Comparison of ENCODE assay signal across 33 cellular contexts in the genomic region with DNA sequence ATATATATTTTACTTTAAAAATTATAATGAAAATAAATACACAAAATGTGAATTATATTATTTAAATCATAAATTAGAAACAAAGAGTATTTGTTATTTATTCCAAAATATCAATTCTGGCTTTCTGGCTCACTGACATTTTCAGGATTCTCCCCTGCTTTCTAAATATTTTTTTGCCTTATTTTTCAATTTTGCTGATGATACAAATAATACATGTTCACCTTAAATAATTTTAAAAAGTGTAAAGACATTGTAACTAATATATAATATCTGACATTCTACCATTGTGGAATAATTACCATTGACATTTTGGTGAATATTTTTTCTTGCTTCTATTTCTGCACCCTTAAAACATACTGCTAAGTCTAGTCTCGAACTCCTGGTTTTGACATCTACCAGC.
"Had no signal": no experiment of that assay in that cellular context is flagged by ENCODE, and none has a peak within 500 bp of the region (broad histone marks: within the 10 kb centered on the region; RNA-seq: fewer than 3 reads in every experiment).

No MANE protein-coding gene starts in this region.

- H3K36me3 ChIP-seq: brain microvascular endothelial cell, esophagus muscularis mucosa, gastrocnemius medialis, heart left ventricle, WERI-Rb-1 had no signal

- H3K27me3 ChIP-seq: brain microvascular endothelial cell, esophagus muscularis mucosa, foreskin keratinocyte, gastrocnemius medialis, heart left ventricle had no signal

- DNase-seq: activated B cell treated with CpG ODN at 0.5 μM for 24 hours; activated CD4-positive, alpha-beta memory T cell treated with anti-CD3 and anti-CD28 coated beads for 36 hours; activated CD4-positive, alpha-beta T cell treated with anti-CD3 and anti-CD28 coated beads for 48 hours; activated CD4-positive, alpha-beta T cell treated with anti-CD3 and anti-CD28 coated beads, Interleukin-2, amount 50 U/mL, for 1 hour; activated CD8-positive, alpha-beta memory T cell treated with anti-CD3 and anti-CD28 coated beads, Interleukin-2, amount 10 ng/mL, durations not matched to agents 7 days and 5 days; activated CD8-positive, alpha-beta memory T cell treated with anti-CD3 and anti-CD28 coated beads, Interleukin-2, amount 50 U/mL, for 4 hours; activated CD8-positive, alpha-beta T cell treated with anti-CD3 and anti-CD28 coated beads, Interleukin-2, amount 10 ng/mL, durations not matched to agents 7 days and 5 days; activated gamma-delta T cell; activated naive CD4-positive, alpha-beta T cell; activated naive CD4-positive, alpha-beta T cell treated with anti-CD3 and anti-CD28 coated beads, Interleukin-2, amount 10 ng/mL, durations not matched to agents 7 days and 5 days; activated naive CD8-positive, alpha-beta T cell treated with anti-CD3 and anti-CD28 coated beads, Interleukin-2, amount 10 ng/mL, durations not matched to agents 7 days and 5 days; activated T-cell treated with anti-CD3 and anti-CD28 coated beads, Interleukin-2, amount 50 U/mL, for 24 hours; activated T-cell treated with anti-CD3 and anti-CD28 coated beads, Interleukin-2, amount 50 U/mL, for 72 hours; anterior cingulate cortex; brain microvascular endothelial cell; dorsolateral prefrontal cortex; effector memory CD4-positive, alpha-beta T cell; endodermal cell; erythroblast; foreskin keratinocyte; gastrocnemius medialis; glutamatergic neuron; heart left ventricle; T-helper 1 cell; T-helper 17 cell; T1000; WERI-Rb-1 had no signal

- H3K27ac ChIP-seq: brain microvascular endothelial cell, coronary artery, dorsolateral prefrontal cortex, esophagus muscularis mucosa, foreskin keratinocyte, gastrocnemius medialis, heart left ventricle, WERI-Rb-1 had no signal

- H3K4me3 ChIP-seq: coronary artery, dorsolateral prefrontal cortex, esophagus muscularis mucosa, gastrocnemius medialis, heart left ventricle had no signal

- ATAC-seq: activated CD4-positive, CD25-positive, alpha-beta regulatory T cell treated with anti-CD3 and anti-CD28 coated beads, Interleukin-2, amount 50 U/mL, for 24 hours; activated CD8-positive, alpha-beta memory T cell treated with anti-CD3 and anti-CD28 coated beads, Interleukin-2, amount 10 ng/mL, durations not matched to agents 7 days and 5 days; activated CD8-positive, alpha-beta T cell treated with anti-CD3 and anti-CD28 coated beads, Interleukin-2, amount 10 ng/mL, durations not matched to agents 7 days and 5 days; activated naive CD4-positive, alpha-beta T cell treated with anti-CD3 and anti-CD28 coated beads, Interleukin-2, amount 50 U/mL, for 72 hours; activated T-cell treated with anti-CD3 and anti-CD28 coated beads, Interleukin-2, amount 50 U/mL, for 72 hours; foreskin keratinocyte; gastrocnemius medialis; heart left ventricle; T-helper 17 cell had no signal

- H3K9me3 ChIP-seq: gastrocnemius medialis had no signal

- H3K4me1 ChIP-seq: foreskin keratinocyte, gastrocnemius medialis, heart left ventricle had no signal

- FAIRE-seq: astrocyte, bronchial epithelial cell had no signal
